Comparison of ENCODE assay signal across 15 cellular contexts in genomic region chr5:172957458-172957857, GRCh38. TPM values are rescaled to one million over a fixed set of nuclear protein-coding genes. Genes with fewer than 3 reads are reported as not detected.
DNase-seq lines count a peak whose midpoint lies in the region; ATAC-seq and TF ChIP-seq lines count a peak whose summit lies in the region.
"Had no signal": no experiment of that assay in that cellular context is flagged by ENCODE, and none has a peak within 500 bp of the region (broad histone marks: within the 10 kb centered on the region; RNA-seq: fewer than 3 reads in every experiment).

No MANE protein-coding gene starts in this region.

- DNase-seq in activated T-cell treated with anti-CD3 and anti-CD28 coated beads, Interleukin-2, amount 50 U/mL, for 24 hours, result no peak
- DNase-seq in activated T-cell treated with anti-CD3 and anti-CD28 coated beads for 4 hours (no peak), T-cell (no peak), GM19238 (ENCODE audit: insufficient read length, low spot score) (no peak), coronary artery (ENCODE audit: low spot score) (no peak)
- no peak for DNase-seq in stimulated activated naive CD8-positive, alpha-beta T cell treated with anti-CD3 and anti-CD28 coated beads, Interleukin-15, amount 100 ng/mL, for 72 hours
- DNase-seq: GOT3, Karpas-422, NCI-H2029, pancreas, SIG-M5 had no signal

- TF ChIP-seq CTCF in gastroesophageal sphincter (IDR thresholded peaks at IDR 0.05), result no peak
- no peak for TF ChIP-seq CTCF in coronary artery (IDR thresholded peaks at IDR 0.05)

- H3K4me3 Mint-ChIP-seq in activated T-cell treated with anti-CD3 and anti-CD28 coated beads, Interleukin-2, amount 50 U/mL, for 24 hours, result peak overlapping the region; percentile 1
- peak overlapping the region; percentile 13 to 98 (median 68) for H3K4me3 Mint-ChIP-seq in T-cell
- peak overlapping the region; percentile 1 to 6 for H3K4me3 Mint-ChIP-seq in stimulated activated naive CD8-positive, alpha-beta T cell treated with anti-CD3 and anti-CD28 coated beads, Interleukin-15, amount 100 ng/mL, for 72 hours

- POLR2A ChIA-PET in T-cell (lab: Charles Lee), result no interaction called here

- H3K27ac Mint-ChIP-seq in activated T-cell treated with anti-CD3 and anti-CD28 coated beads, Interleukin-2, amount 50 U/mL, for 24 hours, result no peak overlapping the region
- H3K27ac Mint-ChIP-seq in T-cell, result no peak overlapping the region
- H3K27ac Mint-ChIP-seq in stimulated activated naive CD8-positive, alpha-beta T cell treated with anti-CD3 and anti-CD28 coated beads, Interleukin-15, amount 100 ng/mL, for 72 hours, result no peak overlapping the region

- CTCF ChIA-PET in T-cell (lab: Charles Lee), result no interaction called here

- 40 to 63% methylated on average over 2 to 5 of the region's 5 CpGs for WGBS in gastroesophageal sphincter (ENCODE audit: low coverage in 1 of 2), 2 donors

- TF ChIP-seq EP300 in gastroesophageal sphincter (IDR thresholded peaks at IDR 0.05), result no peak

- H3K36me3 ChIP-seq in gastroesophageal sphincter, result peaks cover 0 to 12% of the 10 kb centered on the region in 2 donors
- H3K36me3 ChIP-seq: pancreas had no signal

- no peak overlapping the region for H3K4me3 ChIP-seq in gastroesophageal sphincter
- no peak overlapping the region for H3K4me3 ChIP-seq in coronary artery
- H3K4me3 ChIP-seq: lung had no signal

- peak overlapping the region in 3 of 4 donors; percentile 9 to 87 (median 31) for H3K27ac ChIP-seq in gastroesophageal sphincter
- peak overlapping the region in 1 of 2 donors; percentile 32 for H3K27ac ChIP-seq in coronary artery
- H3K27ac ChIP-seq: pancreas, VCaP had no signal

- TF ChIP-seq POLR2A in gastroesophageal sphincter (IDR thresholded peaks at IDR 0.05), result no peak

- ATAC-seq in T-cell (replicated peaks in 1 of 4) (no peak), gastroesophageal sphincter (no peak), HG02981 (IDR thresholded peaks at IDR 0.05; ENCODE audit: unreplicated experiment) (no peak)
- no peak for ATAC-seq in stimulated activated naive CD8-positive, alpha-beta T cell treated with anti-CD3 and anti-CD28 coated beads, Interleukin-15, amount 100 ng/mL, for 72 hours

- H3K9me3 Mint-ChIP-seq in activated T-cell treated with anti-CD3 and anti-CD28 coated beads, Interleukin-2, amount 50 U/mL, for 24 hours, result no peaks in the 10 kb centered on the region
- no peaks in the 10 kb centered on the region for H3K9me3 Mint-ChIP-seq in T-cell
- H3K9me3 Mint-ChIP-seq in stimulated activated naive CD8-positive, alpha-beta T cell treated with anti-CD3 and anti-CD28 coated beads, Interleukin-15, amount 100 ng/mL, for 72 hours, result no peaks in the 10 kb centered on the region

- no peaks in the 10 kb centered on the region for H3K27me3 ChIP-seq in gastroesophageal sphincter
- H3K27me3 ChIP-seq: pancreas had no signal

- H3K27me3 Mint-ChIP-seq in activated T-cell treated with anti-CD3 and anti-CD28 coated beads, Interleukin-2, amount 50 U/mL, for 24 hours, result no peaks in the 10 kb centered on the region
- H3K27me3 Mint-ChIP-seq in T-cell, result no peaks in the 10 kb centered on the region
- no peaks in the 10 kb centered on the region for H3K27me3 Mint-ChIP-seq in stimulated activated naive CD8-positive, alpha-beta T cell treated with anti-CD3 and anti-CD28 coated beads, Interleukin-15, amount 100 ng/mL, for 72 hours

- peaks cover 29% of the 10 kb centered on the region for H3K36me3 Mint-ChIP-seq in activated T-cell treated with anti-CD3 and anti-CD28 coated beads, Interleukin-2, amount 50 U/mL, for 24 hours (ENCODE audit: low read depth)
- peaks cover 8% of the 10 kb centered on the region for H3K36me3 Mint-ChIP-seq in T-cell

- H3K4me1 ChIP-seq in gastroesophageal sphincter, result peaks cover 0 to 37% (median 7%) of the 10 kb centered on the region in 3 donors

- H3K9me3 ChIP-seq in gastroesophageal sphincter, result no peaks in the 10 kb centered on the region
- H3K9me3 ChIP-seq: pancreas had no signal

- H3K4me1 Mint-ChIP-seq in activated T-cell treated with anti-CD3 and anti-CD28 coated beads, Interleukin-2, amount 50 U/mL, for 24 hours (ENCODE audit: low read depth), result peaks cover 24% of the 10 kb centered on the region
- H3K4me1 Mint-ChIP-seq in T-cell, result peaks cover 30 to 36% (median 30%) of the 10 kb centered on the region in 3 donors
- peaks cover 34% of the 10 kb centered on the region for H3K4me1 Mint-ChIP-seq in stimulated activated naive CD8-positive, alpha-beta T cell treated with anti-CD3 and anti-CD28 coated beads, Interleukin-15, amount 100 ng/mL, for 72 hours

RNA-seq across cellular contexts. Expression of gene RPL26L1, which starts 1.8 kb away (rescaled TPM):
- 10 to 100 TPM; 13.7 to 16.4 (median 14.0) TPM for total RNA-seq in T-cell
- total RNA-seq in gastroesophageal sphincter, result 10 to 100 TPM; 14.7 to 34.9 (median 22.5) TPM

RNA-seq across cellular contexts. Expression of gene ATP6V0E1, which starts 26.1 kb away (rescaled TPM):
- 100 to 1,000 TPM in 4 of 5 donors, 10 to 100 TPM in 1; 81.6 to 156 (median 132) TPM for total RNA-seq in T-cell
- 100 to 1,000 TPM in 3 of 4 donors, 10 to 100 TPM in 1; 94.0 to 163 (median 124) TPM for total RNA-seq in gastroesophageal sphincter

Comparison
In these comparisons a context has a peak if more than half of its experiments do, and no peak if none do; other contexts are left out.
1. H3K4me3 Mint-ChIP-seq: peak in every context shown above with its lines; median percentile 68 in T-cell; 4 in stimulated activated naive CD8-positive, alpha-beta T cell treated with anti-CD3 and anti-CD28 coated beads, Interleukin-15, amount 100 ng/mL, for 72 hours; 1 in activated T-cell treated with anti-CD3 and anti-CD28 coated beads, Interleukin-2, amount 50 U/mL, for 24 hours.